ENCODE assay signal across 11 cellular contexts in genomic region chr11:27717801-27718229, GRCh38. TPM values are rescaled to one million over a fixed set of nuclear protein-coding genes. Genes with fewer than 3 reads are reported as not detected.
A peak's percentile ranks its signal among the peaks of the same experiment; 100 is the strongest.
DNase-seq lines count a peak whose midpoint lies in the region; ATAC-seq, FAIRE-seq and TF ChIP-seq lines count a peak whose summit lies in the region.
"Had no signal": no experiment of that assay in that cellular context is flagged by ENCODE, and none has a peak within 500 bp of the region (broad histone marks: within the 10 kb centered on the region; RNA-seq: fewer than 3 reads in every experiment).

No MANE protein-coding gene starts in this region.

- H2AFZ ChIP-seq in hepatocyte, result peak overlapping the region; percentile 42

- ATAC-seq in activated CD8-positive, alpha-beta memory T cell treated with anti-CD3 and anti-CD28 coated beads, Interleukin-2, amount 10 ng/mL, durations not matched to agents 7 days and 5 days, result no peak
- ATAC-seq in CD4-positive, alpha-beta T cell (ENCODE audit: poor library complexity), result no peak

- H3K27ac Mint-ChIP-seq in activated CD8-positive, alpha-beta memory T cell treated with anti-CD3 and anti-CD28 coated beads, Interleukin-2, amount 10 ng/mL, durations not matched to agents 7 days and 5 days, result peak overlapping the region; percentile 13
- no peak overlapping the region for H3K27ac Mint-ChIP-seq in CD4-positive, alpha-beta T cell
- H3K27ac Mint-ChIP-seq: CD14-positive monocyte had no signal

- no peaks in the 10 kb centered on the region for H3K79me2 ChIP-seq in hepatocyte

- intact Hi-C loops in stomach (cut with DNase I; ENCODE audit: low total_unique reads), result no loop called here
- intact Hi-C loops in CD4-positive, alpha-beta T cell (cut with DNase I, micrococcal nuclease), result no loop called here

- FAIRE-seq in GM12892 (lab: Jason Lieb, UNC), result no peak

- no peak overlapping the region for H3K4me3 Mint-ChIP-seq in activated CD8-positive, alpha-beta memory T cell treated with anti-CD3 and anti-CD28 coated beads, Interleukin-2, amount 10 ng/mL, durations not matched to agents 7 days and 5 days
- H3K4me3 Mint-ChIP-seq in CD4-positive, alpha-beta T cell, result no peak overlapping the region

- POLR2A ChIA-PET in CD4-positive, alpha-beta T cell (lab: Charles Lee), result no interaction called here

- no peaks in the 10 kb centered on the region for H3K9me3 ChIP-seq in hepatocyte (ENCODE audit: low read depth)
- peaks cover 0 to 7% (median 3%) of the 10 kb centered on the region in 4 donors for H3K9me3 ChIP-seq in stomach
- H3K9me3 ChIP-seq in CD4-positive, alpha-beta T cell (ENCODE audit: control insufficient read depth, low read length), result peaks cover 13% of the 10 kb centered on the region
- H3K9me3 ChIP-seq: lower lobe of right lung, transverse colon had no signal

- TF ChIP-seq CTCF in VCaP (conservative IDR thresholded peaks at IDR 0.05), result no peak
- TF ChIP-seq CTCF in hepatocyte (IDR thresholded peaks at IDR 0.05; ENCODE audit: poor library complexity), result no peak
- TF ChIP-seq CTCF in stomach (IDR thresholded peaks at IDR 0.05), result no peak
- TF ChIP-seq CTCF in CD4-positive, alpha-beta T cell (IDR thresholded peaks at IDR 0.05), result no peak

- DNase-seq in activated CD8-positive, alpha-beta memory T cell treated with anti-CD3 and anti-CD28 coated beads, Interleukin-2, amount 10 ng/mL, durations not matched to agents 7 days and 5 days, result no peak
- no peak for DNase-seq in activated CD8-positive, alpha-beta memory T cell treated with anti-CD3 and anti-CD28 coated beads for 24 hours
- DNase-seq in hepatocyte (ENCODE audit: low spot score) (no peak), stomach (no peak), GM12892 (ENCODE audit: insufficient read length) (no peak), NCI-H1092 (lab: John Stamatoyannopoulos, UW) (no peak)
- DNase-seq in CD4-positive, alpha-beta T cell, result no peak
- DNase-seq: lower lobe of right lung had no signal

- peak overlapping the region; percentile 6 for H3K4me3 ChIP-seq in hepatocyte
- peak overlapping the region in 3 of 4 donors; percentile 27 to 51 (median 41) for H3K4me3 ChIP-seq in stomach

- TF ChIP-seq POLR2A in stomach (IDR thresholded peaks at IDR 0.05), result no peak
- no peak for TF ChIP-seq POLR2A in GM12892 (IDR thresholded peaks at IDR 0.05; ENCODE audit: low read depth, low read length)

- H3K27me3 ChIP-seq in hepatocyte (peaks cover 42% of the 10 kb centered on the region), stomach (peaks cover 12 to 86% (median 50%) of the 10 kb centered on the region in 3 donors)
- peaks cover 74% of the 10 kb centered on the region for H3K27me3 ChIP-seq in CD4-positive, alpha-beta T cell (ENCODE audit: control insufficient read depth, insufficient read depth, low read length)

- peaks cover 56% of the 10 kb centered on the region for H3K27me3 Mint-ChIP-seq in activated CD8-positive, alpha-beta memory T cell treated with anti-CD3 and anti-CD28 coated beads, Interleukin-2, amount 10 ng/mL, durations not matched to agents 7 days and 5 days
- H3K27me3 Mint-ChIP-seq in CD4-positive, alpha-beta T cell, result peaks cover 86% of the 10 kb centered on the region

- 4% methylated on average over 8 of the region's 8 CpGs for WGBS in hepatocyte (ENCODE audit: low lambda C conversion rate, missing lambda C conversion rate)
- 4 to 15% (median 10%) methylated on average over 8 of the region's 8 CpGs for WGBS in stomach, 5 donors

- peak overlapping the region; percentile 88 for H3K27ac ChIP-seq in VCaP
- no peak overlapping the region for H3K27ac ChIP-seq in hepatocyte
- no peak overlapping the region for H3K27ac ChIP-seq in stomach
- no peak overlapping the region for H3K27ac ChIP-seq in CD4-positive, alpha-beta T cell (ENCODE audit: low read depth, low read length)
- H3K27ac ChIP-seq: lower lobe of right lung, transverse colon had no signal

- peaks cover 6% of the 10 kb centered on the region for H3K4me1 Mint-ChIP-seq in activated CD8-positive, alpha-beta memory T cell treated with anti-CD3 and anti-CD28 coated beads, Interleukin-2, amount 10 ng/mL, durations not matched to agents 7 days and 5 days
- H3K4me1 Mint-ChIP-seq in CD4-positive, alpha-beta T cell (ENCODE audit: low read depth), result peaks cover 5% of the 10 kb centered on the region

- CTCF ChIA-PET in activated CD8-positive, alpha-beta memory T cell treated with anti-CD3 and anti-CD28 coated beads, Interleukin-2, amount 10 ng/mL, durations not matched to agents 7 days and 5 days (lab: Charles Lee), result interaction anchor here (1.9 kb wide), 1 partner anchor 15 kb away, joined by 6 read pairs; no protein-coding TSS in a partner anchor
- CTCF ChIA-PET in CD4-positive, alpha-beta T cell (lab: Charles Lee), result no interaction called here

- peak overlapping the region; percentile 92 for H3K4me2 ChIP-seq in hepatocyte

- H3K9me3 Mint-ChIP-seq in activated CD8-positive, alpha-beta memory T cell treated with anti-CD3 and anti-CD28 coated beads, Interleukin-2, amount 10 ng/mL, durations not matched to agents 7 days and 5 days (ENCODE audit: low read depth), result no peaks in the 10 kb centered on the region
- H3K9me3 Mint-ChIP-seq in CD4-positive, alpha-beta T cell, result peaks cover 9% of the 10 kb centered on the region

- no peaks in the 10 kb centered on the region for H3K9me2 ChIP-seq in hepatocyte (replicated peaks; ENCODE audit: insufficient read depth)

- H4K20me1 ChIP-seq in hepatocyte (ENCODE audit: insufficient read depth, poor library complexity, severe bottlenecking), result no peaks in the 10 kb centered on the region

- no peak for TF ChIP-seq EP300 in stomach (IDR thresholded peaks at IDR 0.05)

- peaks cover 5% of the 10 kb centered on the region for H3K36me3 Mint-ChIP-seq in activated CD8-positive, alpha-beta memory T cell treated with anti-CD3 and anti-CD28 coated beads, Interleukin-2, amount 10 ng/mL, durations not matched to agents 7 days and 5 days
- H3K36me3 Mint-ChIP-seq in CD4-positive, alpha-beta T cell (ENCODE audit: low read depth), result no peaks in the 10 kb centered on the region

- H3K4me1 ChIP-seq in hepatocyte (ENCODE audit: insufficient read depth) (peaks cover 16% of the 10 kb centered on the region), stomach (peaks cover 27 to 40% (median 34%) of the 10 kb centered on the region in 4 donors)

- H3K36me3 ChIP-seq in hepatocyte (replicated peaks; ENCODE audit: insufficient read depth, low read depth), result no peaks in the 10 kb centered on the region
- H3K36me3 ChIP-seq in stomach, result no peaks in the 10 kb centered on the region
- H3K36me3 ChIP-seq: lower lobe of right lung, transverse colon had no signal

RNA-seq across cellular contexts. Expression of gene BDNF, which starts 17.6 kb away (rescaled TPM):
- not detected for total RNA-seq in activated CD8-positive, alpha-beta memory T cell treated with anti-CD3 and anti-CD28 coated beads, Interleukin-2, amount 10 ng/mL, durations not matched to agents 7 days and 5 days
- 8.8 and 9.0 TPM in 2 replicates for total RNA-seq in hepatocyte
- 4.9 and 7.8 TPM in 2 replicates for polyA plus RNA-seq in hepatocyte
- total RNA-seq in stomach, result 1 to 10 TPM in 2 of 5 donors, under 1 TPM in 2, not detected in 1; under 0.01 to 1.7 (median 0.72) TPM
- polyA plus RNA-seq in stomach, result under 1 TPM; 0.33 to 0.92 (median 0.81) TPM
- total RNA-seq in CD4-positive, alpha-beta T cell, result not detected
- polyA plus RNA-seq in GM12892 (2012; ENCODE audit: missing spikeins), result not detected
- polyA plus RNA-seq: CD14-positive monocyte had no signal
